16 cellular contexts compared by ENCODE assay signal in the genomic region with DNA sequence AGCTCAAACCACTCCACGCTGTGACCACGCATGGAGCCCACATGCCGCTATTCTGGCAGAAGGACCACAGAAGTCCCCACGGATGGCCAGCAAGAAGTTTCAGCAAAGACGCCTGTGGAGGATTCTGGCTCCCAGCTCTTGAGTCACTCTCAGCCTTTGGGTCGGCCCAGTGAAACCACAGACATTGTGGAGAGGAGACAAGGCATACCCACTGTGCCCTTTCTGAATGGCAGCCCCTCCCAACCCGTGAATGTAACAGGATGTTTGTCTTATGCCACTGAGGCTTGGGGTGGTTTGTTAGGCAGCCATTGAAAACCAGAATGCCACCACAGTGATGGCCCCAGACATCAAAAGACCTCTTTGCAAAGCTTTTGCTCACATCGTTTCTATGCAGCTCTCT.
"Had no signal": no experiment of that assay in that cellular context is flagged by ENCODE, and none has a peak within 500 bp of the region (broad histone marks: within the 10 kb centered on the region; RNA-seq: fewer than 3 reads in every experiment).

No MANE protein-coding gene starts in this region.

- H3K27me3 ChIP-seq: stomach had no signal

- H3K9me3 Mint-ChIP-seq: activated CD4-positive, alpha-beta memory T cell treated with anti-CD3 and anti-CD28 coated beads, Interleukin-2, amount 10 ng/mL, durations not matched to agents 7 days and 5 days; mesothelial cell of epicardium had no signal

- H3K4me3 Mint-ChIP-seq: activated CD4-positive, alpha-beta memory T cell treated with anti-CD3 and anti-CD28 coated beads, Interleukin-2, amount 10 ng/mL, durations not matched to agents 7 days and 5 days; activated CD4-positive, alpha-beta T cell treated with anti-CD3 and anti-CD28 coated beads for 36 hours; mesothelial cell of epicardium; naive B cell had no signal

- H3K36me3 ChIP-seq: lower lobe of right lung, stomach, thoracic aorta, WERI-Rb-1 had no signal

- H3K27ac Mint-ChIP-seq: activated CD4-positive, alpha-beta memory T cell treated with anti-CD3 and anti-CD28 coated beads, Interleukin-2, amount 10 ng/mL, durations not matched to agents 7 days and 5 days; activated CD4-positive, alpha-beta T cell treated with anti-CD3 and anti-CD28 coated beads for 36 hours; mesothelial cell of epicardium had no signal

- ATAC-seq: activated CD4-positive, alpha-beta T cell treated with anti-CD3 and anti-CD28 coated beads for 36 hours; lower lobe of right lung; sciatic nerve had no signal

- H3K27me3 Mint-ChIP-seq: activated CD4-positive, alpha-beta T cell treated with anti-CD3 and anti-CD28 coated beads for 36 hours had no signal

- H3K27ac ChIP-seq: lower lobe of right lung, stomach, thoracic aorta, WERI-Rb-1 had no signal

- H3K4me1 Mint-ChIP-seq: activated CD4-positive, alpha-beta T cell treated with anti-CD3 and anti-CD28 coated beads for 36 hours had no signal

- H3K4me3 ChIP-seq: lower lobe of right lung, stomach, thoracic aorta had no signal

- DNase-seq: activated CD4-positive, alpha-beta memory T cell treated with anti-CD3 and anti-CD28 coated beads, Interleukin-2, amount 10 ng/mL, durations not matched to agents 7 days and 5 days; activated CD4-positive, alpha-beta T cell treated with anti-CD3 and anti-CD28 coated beads for 36 hours; activated naive CD4-positive, alpha-beta T cell treated with Interleukin-2 at 50 U/mL for 16 hours; caudate nucleus; cortex of kidney; effector CD8-positive, alpha-beta T cell; lower lobe of right lung; naive B cell; stimulated activated CD4-positive, alpha-beta T cell treated with anti-CD3 and anti-CD28 coated beads, Interleukin-4, amount 100 ng/mL, for 1 hour; stimulated activated CD8-positive, alpha-beta memory T cell treated with anti-CD3 and anti-CD28 coated beads, Interleukin-4, amount 100 ng/mL, for 48 hours; stomach; T1000; WERI-Rb-1 had no signal

- H3K36me3 Mint-ChIP-seq: mesothelial cell of epicardium, naive B cell had no signal

- H3K9me3 ChIP-seq: lower lobe of right lung, stomach, thoracic aorta had no signal
